ENCODE assay signal across 20 cellular contexts in genomic region chr17:78444392-78444791, GRCh38.
"Had no signal": no experiment of that assay in that cellular context is flagged by ENCODE, and none has a peak within 500 bp of the region (broad histone marks: within the 10 kb centered on the region; RNA-seq: fewer than 3 reads in every experiment).

No MANE protein-coding gene starts in this region.

- FAIRE-seq: HTR-8/SVneo, RCC 7860 had no signal

- H3K9me3 ChIP-seq: SK-N-SH had no signal

- H3K9ac ChIP-seq: SK-N-SH had no signal

- H3K4me2 ChIP-seq: SK-N-SH had no signal

- DNase-seq: Karpas-422, KG1, MM.1S, NCI-H1092 treated with DMSO at 0.1 percent for 48 hours, NCI-H1436, NCI-H187, NCI-H2029, NCI-H2081 treated with DMSO at 0.1 percent for 48 hours, NCI-H2171, NCI-H226, NCI-H446, NCI-H510A, NCI-H524 treated with DMSO at 0.1 percent for 48 hours, NCI-H69, NCI-H774, RPMI8226, SHP77, SK-N-SH had no signal
